Comparison of ENCODE assay signal across 9 cellular contexts in genomic region chr7:37341033-37341630, GRCh38.
DNase-seq lines count a peak whose midpoint lies in the region; ATAC-seq and TF ChIP-seq lines count a peak whose summit lies in the region.
"Had no signal": no experiment of that assay in that cellular context is flagged by ENCODE, and none has a peak within 500 bp of the region (broad histone marks: within the 10 kb centered on the region; RNA-seq: fewer than 3 reads in every experiment).

No MANE protein-coding gene starts in this region.

- WGBS in thyroid gland, 2 donors = 70% methylated on average over 6 of the region's 6 CpGs

- peaks cover 81% of the 10 kb centered on the region for H3K4me1 Mint-ChIP-seq in activated T-helper 1 cell treated with anti-CD3 and anti-CD28 coated beads, Interleukin-12 subunit alpha, Interleukin-12 subunit beta, Interleukin-2, Interleukin-4 antibody, amounts not matched to agents 30 ng/mL and 10 ng/mL and 1 ng/mL, durations not matched to agents 14 hours and 24 hours and 36 hours (ENCODE audit: low read depth)
- peaks cover 5% of the 10 kb centered on the region for H3K4me1 Mint-ChIP-seq in nephron progenitor cell

- H3K27me3 ChIP-seq in thyroid gland = no peaks in the 10 kb centered on the region

- H3K36me3 ChIP-seq in thyroid gland = no peaks in the 10 kb centered on the region

- H3K4me3 ChIP-seq in GM12875 (ENCODE audit: low read depth, low read length) (peak overlapping the region; percentile 69), thyroid gland (replicated peaks in 1 of 3) (no peak overlapping the region)

- H3K27ac Mint-ChIP-seq in activated T-helper 1 cell treated with anti-CD3 and anti-CD28 coated beads, Interleukin-12 subunit alpha, Interleukin-12 subunit beta, Interleukin-2, Interleukin-4 antibody, amounts not matched to agents 30 ng/mL and 10 ng/mL and 1 ng/mL, durations not matched to agents 14 hours and 24 hours and 36 hours = peak overlapping the region; percentile 99
- no peak overlapping the region for H3K27ac Mint-ChIP-seq in nephron progenitor cell

- H3K27ac ChIP-seq in thyroid gland = no peak overlapping the region

- H3K4me1 ChIP-seq in thyroid gland = peaks cover 7 to 20% of the 10 kb centered on the region in 2 donors

- ATAC-seq in GM19455 (IDR thresholded peaks at IDR 0.05; ENCODE audit: unreplicated experiment) (peak; percentile 40), HG03135 (IDR thresholded peaks at IDR 0.05; ENCODE audit: unreplicated experiment) (peak; percentile 35)

- no peak for DNase-seq in activated T-helper 1 cell treated with anti-CD3 and anti-CD28 coated beads, Interleukin-12 subunit alpha, Interleukin-12 subunit beta, Interleukin-2, Interleukin-4 antibody, amounts not matched to agents 30 ng/mL and 10 ng/mL and 1 ng/mL, durations not matched to agents 14 hours and 24 hours and 36 hours (ENCODE audit: low spot score)
- DNase-seq in nephron progenitor cell = no peak
- no peak for DNase-seq in cerebellar nuclear complex (lab: John Stamatoyannopoulos, UW)
- no peak for DNase-seq in NCI-H524 treated with DMSO at 0.1 percent for 48 hours (lab: John Stamatoyannopoulos, UW)
- DNase-seq in thyroid gland = no peak
- DNase-seq: NCI-H1436 had no signal

- H3K4me3 Mint-ChIP-seq in activated T-helper 1 cell treated with anti-CD3 and anti-CD28 coated beads, Interleukin-12 subunit alpha, Interleukin-12 subunit beta, Interleukin-2, Interleukin-4 antibody, amounts not matched to agents 30 ng/mL and 10 ng/mL and 1 ng/mL, durations not matched to agents 14 hours and 24 hours and 36 hours = peak overlapping the region; percentile 96
- no peak overlapping the region for H3K4me3 Mint-ChIP-seq in nephron progenitor cell

- peaks cover 49% of the 10 kb centered on the region for H3K36me3 Mint-ChIP-seq in activated T-helper 1 cell treated with anti-CD3 and anti-CD28 coated beads, Interleukin-12 subunit alpha, Interleukin-12 subunit beta, Interleukin-2, Interleukin-4 antibody, amounts not matched to agents 30 ng/mL and 10 ng/mL and 1 ng/mL, durations not matched to agents 14 hours and 24 hours and 36 hours (ENCODE audit: low read depth)
- H3K36me3 Mint-ChIP-seq in nephron progenitor cell (ENCODE audit: low read depth) = peaks cover 5% of the 10 kb centered on the region

- intact Hi-C loops in activated T-helper 1 cell treated with anti-CD3 and anti-CD28 coated beads, Interleukin-12 subunit alpha, Interleukin-12 subunit beta, Interleukin-2, Interleukin-4 antibody, amounts not matched to agents 30 ng/mL and 10 ng/mL and 1 ng/mL, durations not matched to agents 14 hours and 24 hours and 36 hours (cut with micrococcal nuclease) = loop anchor here (1.0 to 5.0 kb wide), 9 partner anchors 14 to 1524 kb away; partner anchors contain the start of gene AOAH
- intact Hi-C loops in thyroid gland (cut with DNase I) = no loop called here

- H3K9me3 Mint-ChIP-seq in activated T-helper 1 cell treated with anti-CD3 and anti-CD28 coated beads, Interleukin-12 subunit alpha, Interleukin-12 subunit beta, Interleukin-2, Interleukin-4 antibody, amounts not matched to agents 30 ng/mL and 10 ng/mL and 1 ng/mL, durations not matched to agents 14 hours and 24 hours and 36 hours = peaks cover 11% of the 10 kb centered on the region
- no peaks in the 10 kb centered on the region for H3K9me3 Mint-ChIP-seq in nephron progenitor cell

- TF ChIP-seq CTCF in GM12875 (IDR thresholded peaks at IDR 0.05; ENCODE audit: borderline replicate concordance, insufficient read depth, low read depth, low read length) (no peak), nephron progenitor cell (IDR thresholded peaks at IDR 0.05) (no peak), thyroid gland (IDR thresholded peaks at IDR 0.05) (no peak)

- TF ChIP-seq POLR2A in thyroid gland (IDR thresholded peaks at IDR 0.05) = no peak

- no peaks in the 10 kb centered on the region for H3K27me3 Mint-ChIP-seq in activated T-helper 1 cell treated with anti-CD3 and anti-CD28 coated beads, Interleukin-12 subunit alpha, Interleukin-12 subunit beta, Interleukin-2, Interleukin-4 antibody, amounts not matched to agents 30 ng/mL and 10 ng/mL and 1 ng/mL, durations not matched to agents 14 hours and 24 hours and 36 hours (ENCODE audit: insufficient read depth)
- peaks cover 3% of the 10 kb centered on the region for H3K27me3 Mint-ChIP-seq in nephron progenitor cell (ENCODE audit: low read depth, poor library complexity)

- H3K9me3 ChIP-seq in thyroid gland = no peaks in the 10 kb centered on the region
